ENCODE assay signal across 1 cellular context in the genomic region with DNA sequence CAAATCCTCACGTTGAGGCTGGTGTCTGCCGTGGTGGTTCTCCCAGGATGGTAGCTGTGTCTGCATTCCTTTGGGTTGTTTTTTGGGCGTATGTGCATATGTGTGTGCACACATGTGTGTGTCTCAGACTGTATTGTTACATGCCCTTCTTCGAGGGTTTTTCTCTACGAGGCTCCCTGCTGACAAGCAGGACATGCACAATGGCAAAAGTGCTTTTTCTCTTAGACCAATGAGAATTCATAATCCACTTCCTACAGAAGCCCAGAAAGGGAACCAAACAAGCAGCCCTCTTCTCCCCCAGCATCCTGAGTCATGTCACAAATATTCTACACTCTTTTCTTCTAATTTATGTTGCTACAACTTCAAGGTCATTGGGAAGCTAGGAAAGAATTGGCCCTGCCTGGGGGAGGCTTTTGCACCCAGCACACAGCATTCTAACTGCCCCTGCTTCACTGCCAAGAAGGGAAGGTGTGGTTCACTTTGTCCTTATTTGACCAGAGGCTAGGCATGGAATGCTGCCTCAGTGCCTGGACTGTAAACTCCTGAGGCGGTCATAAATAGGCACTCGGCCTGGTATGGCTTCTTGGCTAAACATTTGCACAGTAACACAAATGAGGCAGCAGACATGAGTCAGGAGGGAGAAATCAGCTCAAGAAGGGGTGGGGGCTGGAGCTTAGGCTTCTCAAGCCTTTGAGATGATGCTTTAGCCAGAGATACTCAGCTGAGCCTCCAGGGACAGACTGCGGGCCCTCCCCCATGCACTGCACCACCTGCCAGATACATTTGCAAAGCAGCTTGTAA.
TF ChIP-seq lines count a peak whose summit lies in the region.

No MANE protein-coding gene starts in this region.

TF ChIP-seq in SK-N-SH, 30 proteins besides CTCF, POLR2A, EP300 and RAD21 (continued from another document):
- TF ChIP-seq, protein P1, sequence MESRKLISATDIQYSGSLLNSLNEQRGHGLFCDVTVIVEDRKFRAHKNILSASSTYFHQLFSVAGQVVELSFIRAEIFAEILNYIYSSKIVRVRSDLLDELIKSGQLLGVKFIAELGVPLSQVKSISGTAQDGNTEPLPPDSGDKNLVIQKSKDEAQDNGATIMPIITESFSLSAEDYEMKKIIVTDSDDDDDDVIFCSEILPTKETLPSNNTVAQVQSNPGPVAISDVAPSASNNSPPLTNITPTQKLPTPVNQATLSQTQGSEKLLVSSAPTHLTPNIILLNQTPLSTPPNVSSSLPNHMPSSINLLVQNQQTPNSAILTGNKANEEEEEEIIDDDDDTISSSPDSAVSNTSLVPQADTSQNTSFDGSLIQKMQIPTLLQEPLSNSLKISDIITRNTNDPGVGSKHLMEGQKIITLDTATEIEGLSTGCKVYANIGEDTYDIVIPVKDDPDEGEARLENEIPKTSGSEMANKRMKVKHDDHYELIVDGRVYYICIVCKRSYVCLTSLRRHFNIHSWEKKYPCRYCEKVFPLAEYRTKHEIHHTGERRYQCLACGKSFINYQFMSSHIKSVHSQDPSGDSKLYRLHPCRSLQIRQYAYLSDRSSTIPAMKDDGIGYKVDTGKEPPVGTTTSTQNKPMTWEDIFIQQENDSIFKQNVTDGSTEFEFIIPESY (IDR thresholded peaks at IDR 0.05; ENCODE audit: borderline replicate concordance, low read depth), result 0 out of 2 replicates have a peak, but pooled peaks have one; percentile 46
